Comparison of ENCODE assay signal across 23 cellular contexts in the genomic region with DNA sequence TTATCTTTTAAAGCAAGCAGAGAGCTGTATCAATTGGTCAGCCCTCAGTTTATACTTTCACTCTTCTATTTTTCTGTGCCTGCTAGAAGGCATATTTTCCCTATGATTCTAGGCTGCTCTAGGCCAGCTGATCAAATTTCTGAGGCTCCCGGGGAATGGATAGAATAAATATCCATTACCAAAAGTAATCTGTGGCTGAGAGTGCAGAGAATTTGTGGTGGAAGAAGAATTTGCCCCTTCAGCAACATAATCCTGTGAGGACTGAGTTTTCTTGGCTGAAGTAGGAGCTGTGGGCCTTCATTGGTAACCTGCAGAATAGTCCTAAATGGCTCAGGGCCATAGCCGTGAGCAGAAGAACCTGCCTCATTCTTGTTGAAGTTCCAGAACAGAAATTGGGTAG.
DNase-seq lines count a peak whose midpoint lies in the region; ATAC-seq and TF ChIP-seq lines count a peak whose summit lies in the region.
"Had no signal": no experiment of that assay in that cellular context is flagged by ENCODE, and none has a peak within 500 bp of the region (broad histone marks: within the 10 kb centered on the region; RNA-seq: fewer than 3 reads in every experiment).

No MANE protein-coding gene starts in this region.

- no peaks in the 10 kb centered on the region; the same call in 1 of the 2 replicates for H3K4me1 ChIP-seq in IMR-90 (ENCODE audit: control insufficient read depth, insufficient read depth, low read length)
- H3K4me1 ChIP-seq in smooth muscle cell (ENCODE audit: low read depth) = no peaks in the 10 kb centered on the region

- no peak overlapping the region for H4K91ac ChIP-seq in IMR-90 (ENCODE audit: insufficient read depth, low read depth, low read length)

- H3K27me3 Mint-ChIP-seq in osteocyte (ENCODE audit: unreplicated experiment) = no peaks in the 10 kb centered on the region
- H3K27me3 Mint-ChIP-seq: CD4-positive, alpha-beta memory T cell had no signal

- CTCF ChIA-PET in IMR-90 (lab: Yijun Ruan, JAX) = no interaction called here

- H2AFZ ChIP-seq in IMR-90 (replicated peaks; ENCODE audit: low read length, poor library complexity) (no peak overlapping the region), smooth muscle cell (ENCODE audit: low read depth) (no peak overlapping the region)

- H3K27ac ChIP-seq in IMR-90 (ENCODE audit: insufficient read depth, low read length) (peak overlapping the region; percentile 32; the same call in 1 of the 2 replicates), smooth muscle cell (ENCODE audit: low read depth) (no peak overlapping the region)

- H2AK9ac ChIP-seq in IMR-90 (replicated peaks; ENCODE audit: low read depth, low read length, poor library complexity) = no peak overlapping the region

- in situ Hi-C loops in IMR-90 (cut with MboI; ENCODE audit: low sequenced_read_pairs) = no loop called here

- POLR2A ChIA-PET in IMR-90 (lab: Charles Lee; ENCODE audit: unreplicated experiment) = no interaction called here

- H2BK20ac ChIP-seq in IMR-90 (ENCODE audit: low read depth, low read length) = no peak overlapping the region

- TF ChIP-seq RAD21 in IMR-90 (IDR thresholded peaks at IDR 0.05; ENCODE audit: low read length) = no peak

- H3K79me1 ChIP-seq in IMR-90 (ENCODE audit: low read depth in 1 of 2, low read length in 2 of 2) = no peaks in the 10 kb centered on the region

- no peak overlapping the region for H3K18ac ChIP-seq in IMR-90 (ENCODE audit: low read depth, low read length)

- H3K23ac ChIP-seq in IMR-90 (ENCODE audit: low read depth, low read length) = no peak overlapping the region

- DNase-seq in IMR-90 = peak; percentile 13
- peak; percentile 67 for DNase-seq in astrocyte of the hippocampus (ENCODE audit: low read depth, low spot score)
- peak; percentile 23 for DNase-seq in fibroblast of peridontal ligament (ENCODE audit: extremely low read depth)
- DNase-seq in smooth muscle cell (lab: John Stamatoyannopoulos, UW; ENCODE audit: unreplicated experiment) = no peak
- no peak for DNase-seq in osteocyte (ENCODE audit: extremely low spot score, unreplicated experiment)
- no peak for DNase-seq in NCI-H187 treated with DMSO at 0.1 percent for 48 hours (lab: John Stamatoyannopoulos, UW)
- DNase-seq in stimulated activated CD4-positive, alpha-beta T cell treated with anti-CD3 and anti-CD28 coated beads, Interleukin-2, amount 100 ng/mL, for 48 hours = no peak
- DNase-seq in NCI-H2107 treated with DMSO at 0.1 percent for 48 hours (lab: John Stamatoyannopoulos, UW; ENCODE audit: unreplicated experiment) = no peak
- DNase-seq: C1 segment of cervical spinal cord; CD4-positive, alpha-beta memory T cell; COR-L47; DMS53; H7; KG1; MM.1S; NCI-H1417; NCI-H1694; NCI-H2081; NCI-H2171 treated with DMSO at 0.1 percent for 48 hours; NCI-H446; NCI-H524 treated with DMSO at 0.1 percent for 48 hours; NCI-H774 had no signal

- no peak overlapping the region for H3K4me3 ChIP-seq in IMR-90 (ENCODE audit: insufficient read depth, low read depth, low read length)
- no peak overlapping the region for H3K4me3 ChIP-seq in smooth muscle cell

- peaks cover 3% of the 10 kb centered on the region for H3K9me3 Mint-ChIP-seq in osteocyte (ENCODE audit: unreplicated experiment)

- H3K4me1 Mint-ChIP-seq in osteocyte (ENCODE audit: unreplicated experiment) = no peaks in the 10 kb centered on the region

- H3F3A ChIP-seq in smooth muscle cell (ENCODE audit: low read depth) = no peaks in the 10 kb centered on the region

- H3K4ac ChIP-seq in IMR-90 (ENCODE audit: low read depth, low read length) = no peak overlapping the region

- H3K36me3 ChIP-seq in IMR-90 (ENCODE audit: control insufficient read depth, insufficient read depth, low read length) (no peaks in the 10 kb centered on the region), smooth muscle cell (ENCODE audit: low read depth) (no peaks in the 10 kb centered on the region)

- no peak overlapping the region for H3K27ac Mint-ChIP-seq in osteocyte (ENCODE audit: unreplicated experiment)

- no peak overlapping the region for H3K4me3 Mint-ChIP-seq in osteocyte (ENCODE audit: unreplicated experiment)
- H3K4me3 Mint-ChIP-seq: CD4-positive, alpha-beta memory T cell had no signal

- H3K79me2 ChIP-seq in smooth muscle cell (ENCODE audit: low read depth) = no peaks in the 10 kb centered on the region

- H3K9me1 ChIP-seq in IMR-90 (ENCODE audit: insufficient read depth, low read length) = no peaks in the 10 kb centered on the region

- H2AK5ac ChIP-seq in IMR-90 (ENCODE audit: low read depth, low read length) = no peak overlapping the region

- H4K5ac ChIP-seq in IMR-90 (ENCODE audit: low read depth, low read length) = no peak overlapping the region

- H2BK120ac ChIP-seq in IMR-90 (ENCODE audit: low read depth, low read length) = no peak overlapping the region

- H3K9ac ChIP-seq in IMR-90 (ENCODE audit: low read depth, low read length) (no peak overlapping the region), smooth muscle cell (ENCODE audit: low read depth) (no peak overlapping the region)

- WGBS in IMR-90 (ENCODE audit: extremely low coverage in 2 of 2, insufficient read length in 1 of 2), 2 experiments = 67% methylated on average over 1 of the region's 2 CpGs; no CpG with 5 or more reads in 1 of the 2 experiments
- WGBS in smooth muscle cell (ENCODE audit: low lambda C conversion rate) = 59% methylated on average over 2 of the region's 2 CpGs

- H2BK15ac ChIP-seq in IMR-90 (ENCODE audit: low read depth, low read length) = no peak overlapping the region

- H3K56ac ChIP-seq in IMR-90 (ENCODE audit: extremely low read depth, insufficient read depth, low read length) = no peak overlapping the region

- BruUV-seq in IMR-90 (replicated peaks; lab: Mats Ljungman, UMichigan) = no TSS peak

- H2BK5ac ChIP-seq in IMR-90 (ENCODE audit: low read depth, low read length, poor library complexity, severe bottlenecking) = no peak overlapping the region

- intact Hi-C loops in IMR-90 (cut with micrococcal nuclease) = loop anchor here (2.0 to 10.0 kb wide), 2 partner anchors 315 to 443 kb away; partner anchors contain the start of gene CASK

- no peak overlapping the region for H4K8ac ChIP-seq in IMR-90 (ENCODE audit: low read depth in 2 of 2, low read length in 2 of 2)

- H3K9me3 ChIP-seq in IMR-90 (ENCODE audit: control insufficient read depth, insufficient read depth, low read length) = no peaks in the 10 kb centered on the region
- H3K9me3 ChIP-seq in smooth muscle cell (replicated peaks; ENCODE audit: low read depth) = no peaks in the 10 kb centered on the region

- dilution Hi-C loops in IMR-90 (cut with HindIII; ENCODE audit: low sequenced_read_pairs, unreplicated experiment) = no loop called here

- H3K14ac ChIP-seq in IMR-90 (replicated peaks; ENCODE audit: low read depth, low read length) = no peak overlapping the region

- H4K20me1 ChIP-seq in IMR-90 (ENCODE audit: insufficient read depth, low read length) (no peaks in the 10 kb centered on the region), smooth muscle cell (ENCODE audit: low read depth) (no peaks in the 10 kb centered on the region)

- no peak for TF ChIP-seq POLR2A in IMR-90 (IDR thresholded peaks at IDR 0.05; ENCODE audit: low read depth, low read length)

- TF ChIP-seq CTCF in IMR-90 (conservative IDR thresholded peaks at IDR 0.05; ENCODE audit: low read depth, low read length) (no peak), smooth muscle cell (IDR thresholded peaks at IDR 0.05; ENCODE audit: borderline replicate concordance, insufficient read depth, poor library complexity, severe bottlenecking) (no peak), osteocyte (IDR thresholded peaks at IDR 0.05) (no peak)

- H3K27me3 ChIP-seq in IMR-90 (ENCODE audit: control insufficient read depth, insufficient read depth, low read length) (peaks cover 4% of the 10 kb centered on the region), smooth muscle cell (ENCODE audit: low read depth) (no peaks in the 10 kb centered on the region)

- no peaks in the 10 kb centered on the region for H3K36me3 Mint-ChIP-seq in osteocyte (ENCODE audit: unreplicated experiment)
- H3K36me3 Mint-ChIP-seq: CD4-positive, alpha-beta memory T cell had no signal

- no peak overlapping the region for H3K4me2 ChIP-seq in IMR-90 (ENCODE audit: low read depth, low read length)
- peak overlapping the region; percentile 8 for H3K4me2 ChIP-seq in smooth muscle cell

- ATAC-seq in IMR-90 (ENCODE audit: low read depth) = peak; percentile 87
- ATAC-seq: SK-N-SH treated with all-trans-retinoic acid at 6 μM for 48 hours had no signal

TF ChIP-seq in IMR-90, 13 proteins besides CTCF, POLR2A, EP300 and RAD21:
- TF ChIP-seq FOS (IDR thresholded peaks at IDR 0.05; ENCODE audit: low read depth, low read length) = no peak
- TF ChIP-seq MAFK (IDR thresholded peaks at IDR 0.05; ENCODE audit: low read depth, low read length) = no peak
- TF ChIP-seq CHD1 (IDR thresholded peaks at IDR 0.05; ENCODE audit: low read depth, low read length) = no peak
- TF ChIP-seq RFX5 (IDR thresholded peaks at IDR 0.05; ENCODE audit: low read depth, low read length) = no peak
- no peak for TF ChIP-seq NFE2L2 (IDR thresholded peaks at IDR 0.05; ENCODE audit: low read depth, low read length)
- no peak for TF ChIP-seq RCOR1 (IDR thresholded peaks at IDR 0.05; ENCODE audit: insufficient replicate concordance, low read length)

Comparison
In these comparisons a context has a peak if more than half of its experiments do, and no peak if none do; other contexts are left out.
1. DNase-seq: peak in IMR-90 (single experiment), astrocyte of the hippocampus (single experiment) and fibroblast of peridontal ligament (single experiment); none in smooth muscle cell (single experiment), osteocyte (single experiment), NCI-H187 treated with DMSO at 0.1 percent for 48 hours (single experiment), stimulated activated CD4-positive, alpha-beta T cell treated with anti-CD3 and anti-CD28 coated beads, Interleukin-2, amount 100 ng/mL, for 48 hours (0 of 2) and NCI-H2107 treated with DMSO at 0.1 percent for 48 hours (single experiment).